ENCODE assay signal across 2 cellular contexts in genomic region chr20:53529658-53530057, GRCh38.
TF ChIP-seq lines count a peak whose summit lies in the region.

No MANE protein-coding gene starts in this region.

TF ChIP-seq in HepG2, 621 proteins besides CTCF, POLR2A, EP300 and RAD21 (continued from another document):
- TF ChIP-seq CEBPG (CRISPR knock-in tag; IDR thresholded peaks at IDR 0.05): 0 out of 2 replicates have a peak, but pooled peaks have one; percentile 22
- TF ChIP-seq ZNF432 (CRISPR knock-in tag; IDR thresholded peaks at IDR 0.05; ENCODE audit: borderline replicate concordance): no peak
- no peak for TF ChIP-seq ZNF430 (CRISPR knock-in tag; IDR thresholded peaks at IDR 0.05)
- no peak for TF ChIP-seq TOPORS (CRISPR knock-in tag; IDR thresholded peaks at IDR 0.05)
- peak; percentile 51; the same call in 1 of the 2 replicates for TF ChIP-seq ZNF362 (CRISPR knock-in tag; IDR thresholded peaks at IDR 0.05; ENCODE audit: borderline replicate concordance)
- no peak for TF ChIP-seq ZGPAT (CRISPR knock-in tag; IDR thresholded peaks at IDR 0.05)
- TF ChIP-seq ZNF792 (CRISPR knock-in tag; IDR thresholded peaks at IDR 0.05): no peak
- TF ChIP-seq SRSF9 (IDR thresholded peaks at IDR 0.05; ENCODE audit: borderline replicate concordance, insufficient read depth, low read depth, low read length, poor library complexity, severe bottlenecking): no peak
- no peak for TF ChIP-seq KDM1A (CRISPR knock-in tag; IDR thresholded peaks at IDR 0.05)
- no peak for TF ChIP-seq ZNF556 (CRISPR knock-in tag; IDR thresholded peaks at IDR 0.05; ENCODE audit: borderline replicate concordance)
- no peak for TF ChIP-seq ZNF12 (CRISPR knock-in tag; IDR thresholded peaks at IDR 0.05)
- TF ChIP-seq ZNF275 (CRISPR knock-in tag; IDR thresholded peaks at IDR 0.05; ENCODE audit: borderline replicate concordance): no peak
- no peak for TF ChIP-seq ZNF160 (CRISPR knock-in tag; IDR thresholded peaks at IDR 0.05)
- no peak for TF ChIP-seq RCOR2 (CRISPR knock-in tag; IDR thresholded peaks at IDR 0.05)
- no peak for TF ChIP-seq ZIK1 (CRISPR knock-in tag; IDR thresholded peaks at IDR 0.05; ENCODE audit: borderline replicate concordance, low read depth)
- TF ChIP-seq CEBPB (IDR thresholded peaks at IDR 0.05; ENCODE audit: borderline replicate concordance, low read depth, low read length): peak; percentile 81

TF ChIP-seq in K562, 482 proteins besides CTCF, POLR2A, EP300 and RAD21:
- TF ChIP-seq ZBTB5 (IDR thresholded peaks at IDR 0.05) (no peak), PML (IDR thresholded peaks at IDR 0.05; ENCODE audit: low read length) (no peak), CEBPB (tag; IDR thresholded peaks at IDR 0.05) (0 out of 2 replicates have a peak, but pooled peaks have one; percentile 32), HOMEZ (CRISPR knock-in tag; IDR thresholded peaks at IDR 0.05) (no peak)
